ENCODE assay signal across 16 cellular contexts in the genomic region with DNA sequence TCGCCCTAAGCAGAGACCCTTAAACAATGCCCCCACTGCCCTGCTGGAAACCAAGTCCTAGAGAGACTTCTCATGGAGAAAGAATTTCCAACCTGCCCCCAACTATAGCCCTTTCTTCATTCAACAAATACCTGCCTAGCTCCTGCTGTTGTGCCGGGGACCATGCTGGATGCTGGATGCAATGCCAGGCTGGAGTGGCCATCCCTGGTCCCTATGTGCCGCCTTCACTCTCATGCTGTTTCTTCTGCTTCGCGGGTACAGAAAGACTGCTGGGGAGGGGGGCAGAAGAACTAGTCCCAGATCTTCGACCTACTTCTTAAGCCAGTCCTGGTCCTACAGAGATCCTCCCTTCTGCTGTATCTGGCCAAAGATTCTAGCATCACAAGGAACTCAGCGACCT.
"Had no signal": no experiment of that assay in that cellular context is flagged by ENCODE, and none has a peak within 500 bp of the region (broad histone marks: within the 10 kb centered on the region; RNA-seq: fewer than 3 reads in every experiment).

No MANE protein-coding gene starts in this region.

- H3K9me3 Mint-ChIP-seq: mesothelial cell of epicardium, nephron progenitor cell had no signal

- H3K4me3 Mint-ChIP-seq: mesothelial cell of epicardium had no signal

- H3K27ac Mint-ChIP-seq: mesothelial cell of epicardium, nephron progenitor cell had no signal

- H3K27ac ChIP-seq: heart right ventricle, ovary, right atrium auricular region, sigmoid colon, skin epidermis, stomach, thoracic aorta, transverse colon had no signal

- H3K36me3 Mint-ChIP-seq: mesothelial cell of epicardium had no signal

- H3K4me3 ChIP-seq: heart right ventricle, ovary, right atrium auricular region, sigmoid colon, skin epidermis, stomach, thoracic aorta, transverse colon had no signal

- H3K36me3 ChIP-seq: heart right ventricle, ovary, right atrium auricular region, sigmoid colon, stomach, thoracic aorta, transverse colon had no signal

- H3K27me3 ChIP-seq: ovary, right atrium auricular region had no signal

- DNase-seq: effector memory CD4-positive, alpha-beta T cell; heart right ventricle; hypothalamus; kidney glomerular epithelial cell; mammary epithelial cell; nephron progenitor cell; nucleus accumbens; ovary; sigmoid colon; stimulated activated naive CD4-positive, alpha-beta T cell; stomach; transverse colon had no signal

- H3K9me3 ChIP-seq: heart right ventricle, ovary, right atrium auricular region, sigmoid colon, stomach, thoracic aorta, transverse colon had no signal
